In the genomic region with DNA sequence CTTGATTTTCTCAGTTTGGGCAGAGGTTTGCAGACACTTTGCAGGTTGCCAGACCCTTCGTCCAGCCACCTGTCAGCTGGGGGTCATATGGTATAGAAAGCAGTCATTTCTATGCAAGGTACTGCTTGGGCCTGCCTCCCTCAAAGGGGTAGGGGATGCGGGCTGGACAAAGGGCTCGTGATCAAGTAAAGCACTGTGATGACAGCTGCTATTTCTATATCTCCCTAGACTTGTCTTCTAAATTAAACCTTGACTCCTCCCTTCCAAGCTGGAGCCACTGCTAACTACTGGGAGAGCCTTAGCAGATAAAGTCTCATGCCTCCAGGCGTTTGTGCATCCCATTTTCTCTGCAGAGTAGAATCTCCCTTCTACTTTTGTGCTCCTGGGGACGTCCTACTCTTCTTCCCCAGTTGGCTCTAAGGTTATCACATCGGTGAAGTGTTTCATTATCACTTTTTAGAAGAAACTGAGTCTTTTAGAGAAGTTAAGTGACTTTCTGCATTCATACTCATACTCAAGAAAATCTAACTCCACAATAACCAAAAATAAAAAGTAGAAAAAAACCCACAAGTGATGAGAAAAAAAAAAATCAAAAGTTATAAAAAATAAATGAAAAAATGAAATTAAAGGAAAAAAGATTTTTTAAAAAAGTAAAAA, we compare ENCODE assay signal across 1 cellular context.
TF ChIP-seq lines count a peak whose summit lies in the region.

No MANE protein-coding gene starts in this region.

TF ChIP-seq in HepG2, 621 proteins besides CTCF, POLR2A, EP300 and RAD21 (continued from another document and continues in another):
- TF ChIP-seq NR2F1 (CRISPR knock-in tag; IDR thresholded peaks at IDR 0.05), result 0 out of 4 replicates have a peak, but pooled peaks of 1 of the 2 experiments have one; percentile 16
- TF ChIP-seq RFX3 (CRISPR knock-in tag; IDR thresholded peaks at IDR 0.05), result no peak
- TF ChIP-seq, protein P1, sequence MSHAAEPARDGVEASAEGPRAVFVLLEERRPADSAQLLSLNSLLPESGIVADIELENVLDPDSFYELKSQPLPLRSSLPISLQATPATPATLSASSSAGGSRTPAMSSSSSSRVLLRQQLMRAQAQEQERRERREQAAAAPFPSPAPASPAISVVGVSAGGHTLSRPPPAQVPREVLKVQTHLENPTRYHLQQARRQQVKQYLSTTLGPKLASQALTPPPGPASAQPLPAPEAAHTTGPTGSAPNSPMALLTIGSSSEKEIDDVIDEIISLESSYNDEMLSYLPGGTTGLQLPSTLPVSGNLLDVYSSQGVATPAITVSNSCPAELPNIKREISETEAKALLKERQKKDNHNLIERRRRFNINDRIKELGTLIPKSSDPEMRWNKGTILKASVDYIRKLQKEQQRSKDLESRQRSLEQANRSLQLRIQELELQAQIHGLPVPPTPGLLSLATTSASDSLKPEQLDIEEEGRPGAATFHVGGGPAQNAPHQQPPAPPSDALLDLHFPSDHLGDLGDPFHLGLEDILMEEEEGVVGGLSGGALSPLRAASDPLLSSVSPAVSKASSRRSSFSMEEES (CRISPR knock-in tag; IDR thresholded peaks at IDR 0.05), result 0 out of 2 replicates have a peak, but pooled peaks have one; percentile 14
- no peak for TF ChIP-seq CCDC6 (CRISPR knock-in tag; IDR thresholded peaks at IDR 0.05)
- TF ChIP-seq PAF1 (CRISPR knock-in tag; IDR thresholded peaks at IDR 0.05), result no peak
- TF ChIP-seq ZC3H4 (CRISPR knock-in tag; IDR thresholded peaks at IDR 0.05; ENCODE audit: borderline replicate concordance), result peak; percentile 92; the same call in 1 of the 2 replicates
- no peak for TF ChIP-seq ZBTB42 (CRISPR knock-in tag; IDR thresholded peaks at IDR 0.05)
- no peak for TF ChIP-seq ZNF724P (CRISPR knock-in tag; IDR thresholded peaks at IDR 0.05; ENCODE audit: borderline replicate concordance)
- no peak for TF ChIP-seq SPEN (CRISPR knock-in tag; IDR thresholded peaks at IDR 0.05; ENCODE audit: low read depth)
- TF ChIP-seq ZMYM4 (CRISPR knock-in tag; IDR thresholded peaks at IDR 0.05), result no peak
- TF ChIP-seq ZNF572 (CRISPR knock-in tag; IDR thresholded peaks at IDR 0.05), result no peak
- TF ChIP-seq MLLT10 (CRISPR knock-in tag; IDR thresholded peaks at IDR 0.05), result no peak
- TF ChIP-seq ZKSCAN5 (CRISPR knock-in tag; IDR thresholded peaks at IDR 0.05), result no peak
- TF ChIP-seq, protein P2, sequence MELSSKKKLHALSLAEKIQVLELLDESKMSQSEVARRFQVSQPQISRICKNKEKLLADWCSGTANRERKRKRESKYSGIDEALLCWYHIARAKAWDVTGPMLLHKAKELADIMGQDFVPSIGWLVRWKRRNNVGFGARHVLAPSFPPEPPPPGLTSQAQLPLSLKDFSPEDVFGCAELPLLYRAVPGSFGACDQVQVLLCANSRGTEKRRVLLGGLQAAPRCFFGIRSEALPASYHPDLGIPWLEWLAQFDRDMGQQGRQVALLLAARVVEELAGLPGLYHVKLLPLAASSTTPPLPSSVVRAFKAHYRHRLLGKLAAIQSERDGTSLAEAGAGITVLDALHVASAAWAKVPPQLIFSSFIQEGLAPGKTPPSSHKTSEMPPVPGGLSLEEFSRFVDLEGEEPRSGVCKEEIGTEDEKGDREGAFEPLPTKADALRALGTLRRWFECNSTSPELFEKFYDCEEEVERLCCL (CRISPR knock-in tag; IDR thresholded peaks at IDR 0.05; ENCODE audit: borderline replicate concordance), result no peak
- no peak for TF ChIP-seq ZNF335 (CRISPR knock-in tag; IDR thresholded peaks at IDR 0.05)
- no peak for TF ChIP-seq TGIF2 (CRISPR knock-in tag; IDR thresholded peaks at IDR 0.05)
- no peak for TF ChIP-seq RBM39 (IDR thresholded peaks at IDR 0.05; ENCODE audit: low read depth, low read length, poor library complexity, severe bottlenecking)
- TF ChIP-seq ZNF589 (CRISPR knock-in tag; conservative IDR thresholded peaks at IDR 0.05), result no peak
- no peak for TF ChIP-seq CEBPG (CRISPR knock-in tag; IDR thresholded peaks at IDR 0.05)
- 0 out of 2 replicates have a peak, but pooled peaks have one; percentile 51 for TF ChIP-seq SETDB1 (CRISPR knock-in tag; IDR thresholded peaks at IDR 0.05; ENCODE audit: borderline replicate concordance)
- TF ChIP-seq, protein P3, sequence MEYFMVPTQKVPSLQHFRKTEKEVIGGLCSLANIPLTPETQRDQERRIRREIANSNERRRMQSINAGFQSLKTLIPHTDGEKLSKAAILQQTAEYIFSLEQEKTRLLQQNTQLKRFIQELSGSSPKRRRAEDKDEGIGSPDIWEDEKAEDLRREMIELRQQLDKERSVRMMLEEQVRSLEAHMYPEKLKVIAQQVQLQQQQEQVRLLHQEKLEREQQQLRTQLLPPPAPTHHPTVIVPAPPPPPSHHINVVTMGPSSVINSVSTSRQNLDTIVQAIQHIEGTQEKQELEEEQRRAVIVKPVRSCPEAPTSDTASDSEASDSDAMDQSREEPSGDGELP (IDR thresholded peaks at IDR 0.05; ENCODE audit: borderline replicate concordance, low read depth), result peak; percentile 62; the same call in 1 of the 2 replicates
- TF ChIP-seq, protein P4, sequence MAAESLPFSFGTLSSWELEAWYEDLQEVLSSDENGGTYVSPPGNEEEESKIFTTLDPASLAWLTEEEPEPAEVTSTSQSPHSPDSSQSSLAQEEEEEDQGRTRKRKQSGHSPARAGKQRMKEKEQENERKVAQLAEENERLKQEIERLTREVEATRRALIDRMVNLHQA (CRISPR knock-in tag; IDR thresholded peaks at IDR 0.05), result no peak
- TF ChIP-seq STAT5B (CRISPR knock-in tag; IDR thresholded peaks at IDR 0.05), result no peak
- no peak for TF ChIP-seq TP53 (CRISPR knock-in tag; conservative IDR thresholded peaks at IDR 0.05)
- 0 out of 2 replicates have a peak, but pooled peaks have one; percentile 2 for TF ChIP-seq ZNF546 (CRISPR knock-in tag; conservative IDR thresholded peaks at IDR 0.05)
- TF ChIP-seq, protein P5, sequence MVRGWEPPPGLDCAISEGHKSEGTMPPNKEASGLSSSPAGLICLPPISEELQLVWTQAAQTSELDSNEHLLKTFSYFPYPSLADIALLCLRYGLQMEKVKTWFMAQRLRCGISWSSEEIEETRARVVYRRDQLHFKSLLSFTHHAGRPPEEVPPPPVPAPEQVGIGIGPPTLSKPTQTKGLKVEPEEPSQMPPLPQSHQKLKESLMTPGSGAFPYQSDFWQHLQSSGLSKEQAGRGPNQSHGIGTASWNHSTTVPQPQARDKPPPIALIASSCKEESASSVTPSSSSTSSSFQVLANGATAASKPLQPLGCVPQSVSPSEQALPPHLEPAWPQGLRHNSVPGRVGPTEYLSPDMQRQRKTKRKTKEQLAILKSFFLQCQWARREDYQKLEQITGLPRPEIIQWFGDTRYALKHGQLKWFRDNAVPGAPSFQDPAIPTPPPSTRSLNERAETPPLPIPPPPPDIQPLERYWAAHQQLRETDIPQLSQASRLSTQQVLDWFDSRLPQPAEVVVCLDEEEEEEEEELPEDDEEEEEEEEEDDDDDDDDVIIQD (CRISPR knock-in tag; IDR thresholded peaks at IDR 0.05; ENCODE audit: low read depth), result no peak
- TF ChIP-seq MXI1 (IDR thresholded peaks at IDR 0.05; ENCODE audit: borderline replicate concordance, low read depth, low read length), result no peak
- TF ChIP-seq ZNF567 (CRISPR knock-in tag; IDR thresholded peaks at IDR 0.05; ENCODE audit: borderline replicate concordance), result 0 out of 2 replicates have a peak, but pooled peaks have one; percentile 18
- TF ChIP-seq, protein P6, sequence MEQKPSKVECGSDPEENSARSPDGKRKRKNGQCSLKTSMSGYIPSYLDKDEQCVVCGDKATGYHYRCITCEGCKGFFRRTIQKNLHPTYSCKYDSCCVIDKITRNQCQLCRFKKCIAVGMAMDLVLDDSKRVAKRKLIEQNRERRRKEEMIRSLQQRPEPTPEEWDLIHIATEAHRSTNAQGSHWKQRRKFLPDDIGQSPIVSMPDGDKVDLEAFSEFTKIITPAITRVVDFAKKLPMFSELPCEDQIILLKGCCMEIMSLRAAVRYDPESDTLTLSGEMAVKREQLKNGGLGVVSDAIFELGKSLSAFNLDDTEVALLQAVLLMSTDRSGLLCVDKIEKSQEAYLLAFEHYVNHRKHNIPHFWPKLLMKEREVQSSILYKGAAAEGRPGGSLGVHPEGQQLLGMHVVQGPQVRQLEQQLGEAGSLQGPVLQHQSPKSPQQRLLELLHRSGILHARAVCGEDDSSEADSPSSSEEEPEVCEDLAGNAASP (CRISPR knock-in tag; IDR thresholded peaks at IDR 0.05; ENCODE audit: borderline replicate concordance), result no peak
- TF ChIP-seq, protein P7, sequence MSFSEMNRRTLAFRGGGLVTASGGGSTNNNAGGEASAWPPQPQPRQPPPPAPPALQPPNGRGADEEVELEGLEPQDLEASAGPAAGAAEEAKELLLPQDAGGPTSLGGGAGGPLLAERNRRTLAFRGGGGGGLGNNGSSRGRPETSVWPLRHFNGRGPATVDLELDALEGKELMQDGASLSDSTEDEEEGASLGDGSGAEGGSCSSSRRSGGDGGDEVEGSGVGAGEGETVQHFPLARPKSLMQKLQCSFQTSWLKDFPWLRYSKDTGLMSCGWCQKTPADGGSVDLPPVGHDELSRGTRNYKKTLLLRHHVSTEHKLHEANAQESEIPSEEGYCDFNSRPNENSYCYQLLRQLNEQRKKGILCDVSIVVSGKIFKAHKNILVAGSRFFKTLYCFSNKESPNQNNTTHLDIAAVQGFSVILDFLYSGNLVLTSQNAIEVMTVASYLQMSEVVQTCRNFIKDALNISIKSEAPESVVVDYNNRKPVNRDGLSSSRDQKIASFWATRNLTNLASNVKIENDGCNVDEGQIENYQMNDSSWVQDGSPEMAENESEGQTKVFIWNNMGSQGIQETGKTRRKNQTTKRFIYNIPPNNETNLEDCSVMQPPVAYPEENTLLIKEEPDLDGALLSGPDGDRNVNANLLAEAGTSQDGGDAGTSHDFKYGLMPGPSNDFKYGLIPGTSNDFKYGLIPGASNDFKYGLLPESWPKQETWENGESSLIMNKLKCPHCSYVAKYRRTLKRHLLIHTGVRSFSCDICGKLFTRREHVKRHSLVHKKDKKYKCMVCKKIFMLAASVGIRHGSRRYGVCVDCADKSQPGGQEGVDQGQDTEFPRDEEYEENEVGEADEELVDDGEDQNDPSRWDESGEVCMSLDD (CRISPR knock-in tag; IDR thresholded peaks at IDR 0.05; ENCODE audit: borderline replicate concordance), result no peak
- TF ChIP-seq, protein P8, sequence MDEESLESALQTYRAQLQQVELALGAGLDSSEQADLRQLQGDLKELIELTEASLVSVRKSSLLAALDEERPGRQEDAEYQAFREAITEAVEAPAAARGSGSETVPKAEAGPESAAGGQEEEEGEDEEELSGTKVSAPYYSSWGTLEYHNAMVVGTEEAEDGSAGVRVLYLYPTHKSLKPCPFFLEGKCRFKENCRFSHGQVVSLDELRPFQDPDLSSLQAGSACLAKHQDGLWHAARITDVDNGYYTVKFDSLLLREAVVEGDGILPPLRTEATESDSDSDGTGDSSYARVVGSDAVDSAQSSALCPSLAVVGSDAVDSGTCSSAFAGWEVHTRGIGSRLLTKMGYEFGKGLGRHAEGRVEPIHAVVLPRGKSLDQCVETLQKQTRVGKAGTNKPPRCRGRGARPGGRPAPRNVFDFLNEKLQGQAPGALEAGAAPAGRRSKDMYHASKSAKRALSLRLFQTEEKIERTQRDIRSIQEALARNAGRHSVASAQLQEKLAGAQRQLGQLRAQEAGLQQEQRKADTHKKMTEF (CRISPR knock-in tag; IDR thresholded peaks at IDR 0.05), result no peak
- TF ChIP-seq NRL (CRISPR knock-in tag; IDR thresholded peaks at IDR 0.05; ENCODE audit: borderline replicate concordance), result no peak
- TF ChIP-seq ZNF563 (CRISPR knock-in tag; IDR thresholded peaks at IDR 0.05), result no peak
- no peak for TF ChIP-seq ZNF296 (CRISPR knock-in tag; conservative IDR thresholded peaks at IDR 0.05)
- no peak for TF ChIP-seq ZNF460 (CRISPR knock-in tag; IDR thresholded peaks at IDR 0.05; ENCODE audit: borderline replicate concordance)
- TF ChIP-seq SYNCRIP (IDR thresholded peaks at IDR 0.05; ENCODE audit: insufficient read depth, low read depth, low read length), result no peak
- TF ChIP-seq, protein P9, sequence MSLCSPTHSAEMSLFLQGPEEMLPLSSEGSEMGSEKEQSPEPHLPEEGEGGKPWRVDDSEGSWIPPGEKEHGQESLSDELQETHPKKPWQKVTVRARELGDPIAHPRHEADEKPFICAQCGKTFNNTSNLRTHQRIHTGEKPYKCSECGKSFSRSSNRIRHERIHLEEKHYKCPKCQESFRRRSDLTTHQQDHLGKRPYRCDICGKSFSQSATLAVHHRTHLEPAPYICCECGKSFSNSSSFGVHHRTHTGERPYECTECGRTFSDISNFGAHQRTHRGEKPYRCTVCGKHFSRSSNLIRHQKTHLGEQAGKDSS (CRISPR knock-in tag; IDR thresholded peaks at IDR 0.05; ENCODE audit: borderline replicate concordance, low read depth), result no peak
- no peak for TF ChIP-seq HMGA1 (CRISPR knock-in tag; conservative IDR thresholded peaks at IDR 0.05)
- TF ChIP-seq CBX1 (IDR thresholded peaks at IDR 0.05; ENCODE audit: low read depth), result no peak
- TF ChIP-seq, protein P10, sequence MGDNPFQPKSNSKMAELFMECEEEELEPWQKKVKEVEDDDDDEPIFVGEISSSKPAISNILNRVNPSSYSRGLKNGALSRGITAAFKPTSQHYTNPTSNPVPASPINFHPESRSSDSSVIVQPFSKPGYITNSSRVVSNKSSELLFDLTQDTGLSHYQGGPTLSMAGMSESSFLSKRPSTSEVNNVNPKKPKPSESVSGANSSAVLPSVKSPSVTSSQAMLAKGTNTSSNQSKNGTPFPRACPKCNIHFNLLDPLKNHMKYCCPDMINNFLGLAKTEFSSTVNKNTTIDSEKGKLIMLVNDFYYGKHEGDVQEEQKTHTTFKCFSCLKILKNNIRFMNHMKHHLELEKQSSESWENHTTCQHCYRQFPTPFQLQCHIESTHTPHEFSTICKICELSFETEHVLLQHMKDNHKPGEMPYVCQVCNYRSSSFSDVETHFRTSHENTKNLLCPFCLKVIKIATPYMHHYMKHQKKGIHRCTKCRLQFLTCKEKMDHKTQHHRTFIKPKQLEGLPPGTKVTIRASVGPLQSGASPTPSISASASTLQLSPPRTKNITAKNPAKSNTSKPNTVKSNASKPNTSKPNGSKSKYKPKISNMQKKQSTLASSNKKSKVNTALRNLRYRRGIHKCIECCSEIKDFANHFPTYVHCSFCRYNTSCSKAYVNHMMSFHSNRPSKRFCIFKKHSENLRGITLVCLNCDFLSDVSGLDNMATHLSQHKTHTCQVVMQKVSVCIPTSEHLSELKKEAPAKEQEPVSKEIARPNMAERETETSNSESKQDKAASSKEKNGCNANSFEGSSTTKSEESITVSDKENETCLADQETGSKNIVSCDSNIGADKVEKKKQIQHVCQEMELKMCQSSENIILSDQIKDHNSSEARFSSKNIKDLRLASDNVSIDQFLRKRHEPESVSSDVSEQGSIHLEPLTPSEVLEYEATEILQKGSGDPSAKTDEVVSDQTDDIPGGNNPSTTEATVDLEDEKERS (CRISPR knock-in tag; IDR thresholded peaks at IDR 0.05), result no peak
- TF ChIP-seq RCOR2 (CRISPR knock-in tag; IDR thresholded peaks at IDR 0.05), result no peak
- TF ChIP-seq ZNF816 (CRISPR knock-in tag; IDR thresholded peaks at IDR 0.05; ENCODE audit: borderline replicate concordance), result no peak
- TF ChIP-seq, protein P11, sequence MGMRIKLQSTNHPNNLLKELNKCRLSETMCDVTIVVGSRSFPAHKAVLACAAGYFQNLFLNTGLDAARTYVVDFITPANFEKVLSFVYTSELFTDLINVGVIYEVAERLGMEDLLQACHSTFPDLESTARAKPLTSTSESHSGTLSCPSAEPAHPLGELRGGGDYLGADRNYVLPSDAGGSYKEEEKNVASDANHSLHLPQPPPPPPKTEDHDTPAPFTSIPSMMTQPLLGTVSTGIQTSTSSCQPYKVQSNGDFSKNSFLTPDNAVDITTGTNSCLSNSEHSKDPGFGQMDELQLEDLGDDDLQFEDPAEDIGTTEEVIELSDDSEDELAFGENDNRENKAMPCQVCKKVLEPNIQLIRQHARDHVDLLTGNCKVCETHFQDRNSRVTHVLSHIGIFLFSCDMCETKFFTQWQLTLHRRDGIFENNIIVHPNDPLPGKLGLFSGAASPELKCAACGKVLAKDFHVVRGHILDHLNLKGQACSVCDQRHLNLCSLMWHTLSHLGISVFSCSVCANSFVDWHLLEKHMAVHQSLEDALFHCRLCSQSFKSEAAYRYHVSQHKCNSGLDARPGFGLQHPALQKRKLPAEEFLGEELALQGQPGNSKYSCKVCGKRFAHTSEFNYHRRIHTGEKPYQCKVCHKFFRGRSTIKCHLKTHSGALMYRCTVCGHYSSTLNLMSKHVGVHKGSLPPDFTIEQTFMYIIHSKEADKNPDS (CRISPR knock-in tag; IDR thresholded peaks at IDR 0.05), result no peak
- TF ChIP-seq ZNF17 (CRISPR knock-in tag; IDR thresholded peaks at IDR 0.05), result no peak
